Comparison of ENCODE assay signal across 1 cellular context in genomic region chr7:29924684-29925083, GRCh38.
TF ChIP-seq lines count a peak whose summit lies in the region.

No MANE protein-coding gene starts in this region.

TF ChIP-seq in K562, 482 proteins besides CTCF, POLR2A, EP300 and RAD21:
- TF ChIP-seq HIVEP1 (CRISPR knock-in tag; IDR thresholded peaks at IDR 0.05): no peak
- TF ChIP-seq, protein P1, sequence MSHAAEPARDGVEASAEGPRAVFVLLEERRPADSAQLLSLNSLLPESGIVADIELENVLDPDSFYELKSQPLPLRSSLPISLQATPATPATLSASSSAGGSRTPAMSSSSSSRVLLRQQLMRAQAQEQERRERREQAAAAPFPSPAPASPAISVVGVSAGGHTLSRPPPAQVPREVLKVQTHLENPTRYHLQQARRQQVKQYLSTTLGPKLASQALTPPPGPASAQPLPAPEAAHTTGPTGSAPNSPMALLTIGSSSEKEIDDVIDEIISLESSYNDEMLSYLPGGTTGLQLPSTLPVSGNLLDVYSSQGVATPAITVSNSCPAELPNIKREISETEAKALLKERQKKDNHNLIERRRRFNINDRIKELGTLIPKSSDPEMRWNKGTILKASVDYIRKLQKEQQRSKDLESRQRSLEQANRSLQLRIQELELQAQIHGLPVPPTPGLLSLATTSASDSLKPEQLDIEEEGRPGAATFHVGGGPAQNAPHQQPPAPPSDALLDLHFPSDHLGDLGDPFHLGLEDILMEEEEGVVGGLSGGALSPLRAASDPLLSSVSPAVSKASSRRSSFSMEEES (CRISPR knock-in tag; IDR thresholded peaks at IDR 0.05): peak; percentile 17; the same call in 1 of the 2 replicates
- no peak for TF ChIP-seq LCOR (CRISPR knock-in tag; IDR thresholded peaks at IDR 0.05)
- TF ChIP-seq SMAD4 (CRISPR knock-in tag; conservative IDR thresholded peaks at IDR 0.05): no peak
- TF ChIP-seq, protein P2, sequence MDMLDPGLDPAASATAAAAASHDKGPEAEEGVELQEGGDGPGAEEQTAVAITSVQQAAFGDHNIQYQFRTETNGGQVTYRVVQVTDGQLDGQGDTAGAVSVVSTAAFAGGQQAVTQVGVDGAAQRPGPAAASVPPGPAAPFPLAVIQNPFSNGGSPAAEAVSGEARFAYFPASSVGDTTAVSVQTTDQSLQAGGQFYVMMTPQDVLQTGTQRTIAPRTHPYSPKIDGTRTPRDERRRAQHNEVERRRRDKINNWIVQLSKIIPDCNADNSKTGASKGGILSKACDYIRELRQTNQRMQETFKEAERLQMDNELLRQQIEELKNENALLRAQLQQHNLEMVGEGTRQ (CRISPR knock-in tag; IDR thresholded peaks at IDR 0.05): peak; percentile 24; the same call in 1 of the 2 replicates
- TF ChIP-seq, protein P3, sequence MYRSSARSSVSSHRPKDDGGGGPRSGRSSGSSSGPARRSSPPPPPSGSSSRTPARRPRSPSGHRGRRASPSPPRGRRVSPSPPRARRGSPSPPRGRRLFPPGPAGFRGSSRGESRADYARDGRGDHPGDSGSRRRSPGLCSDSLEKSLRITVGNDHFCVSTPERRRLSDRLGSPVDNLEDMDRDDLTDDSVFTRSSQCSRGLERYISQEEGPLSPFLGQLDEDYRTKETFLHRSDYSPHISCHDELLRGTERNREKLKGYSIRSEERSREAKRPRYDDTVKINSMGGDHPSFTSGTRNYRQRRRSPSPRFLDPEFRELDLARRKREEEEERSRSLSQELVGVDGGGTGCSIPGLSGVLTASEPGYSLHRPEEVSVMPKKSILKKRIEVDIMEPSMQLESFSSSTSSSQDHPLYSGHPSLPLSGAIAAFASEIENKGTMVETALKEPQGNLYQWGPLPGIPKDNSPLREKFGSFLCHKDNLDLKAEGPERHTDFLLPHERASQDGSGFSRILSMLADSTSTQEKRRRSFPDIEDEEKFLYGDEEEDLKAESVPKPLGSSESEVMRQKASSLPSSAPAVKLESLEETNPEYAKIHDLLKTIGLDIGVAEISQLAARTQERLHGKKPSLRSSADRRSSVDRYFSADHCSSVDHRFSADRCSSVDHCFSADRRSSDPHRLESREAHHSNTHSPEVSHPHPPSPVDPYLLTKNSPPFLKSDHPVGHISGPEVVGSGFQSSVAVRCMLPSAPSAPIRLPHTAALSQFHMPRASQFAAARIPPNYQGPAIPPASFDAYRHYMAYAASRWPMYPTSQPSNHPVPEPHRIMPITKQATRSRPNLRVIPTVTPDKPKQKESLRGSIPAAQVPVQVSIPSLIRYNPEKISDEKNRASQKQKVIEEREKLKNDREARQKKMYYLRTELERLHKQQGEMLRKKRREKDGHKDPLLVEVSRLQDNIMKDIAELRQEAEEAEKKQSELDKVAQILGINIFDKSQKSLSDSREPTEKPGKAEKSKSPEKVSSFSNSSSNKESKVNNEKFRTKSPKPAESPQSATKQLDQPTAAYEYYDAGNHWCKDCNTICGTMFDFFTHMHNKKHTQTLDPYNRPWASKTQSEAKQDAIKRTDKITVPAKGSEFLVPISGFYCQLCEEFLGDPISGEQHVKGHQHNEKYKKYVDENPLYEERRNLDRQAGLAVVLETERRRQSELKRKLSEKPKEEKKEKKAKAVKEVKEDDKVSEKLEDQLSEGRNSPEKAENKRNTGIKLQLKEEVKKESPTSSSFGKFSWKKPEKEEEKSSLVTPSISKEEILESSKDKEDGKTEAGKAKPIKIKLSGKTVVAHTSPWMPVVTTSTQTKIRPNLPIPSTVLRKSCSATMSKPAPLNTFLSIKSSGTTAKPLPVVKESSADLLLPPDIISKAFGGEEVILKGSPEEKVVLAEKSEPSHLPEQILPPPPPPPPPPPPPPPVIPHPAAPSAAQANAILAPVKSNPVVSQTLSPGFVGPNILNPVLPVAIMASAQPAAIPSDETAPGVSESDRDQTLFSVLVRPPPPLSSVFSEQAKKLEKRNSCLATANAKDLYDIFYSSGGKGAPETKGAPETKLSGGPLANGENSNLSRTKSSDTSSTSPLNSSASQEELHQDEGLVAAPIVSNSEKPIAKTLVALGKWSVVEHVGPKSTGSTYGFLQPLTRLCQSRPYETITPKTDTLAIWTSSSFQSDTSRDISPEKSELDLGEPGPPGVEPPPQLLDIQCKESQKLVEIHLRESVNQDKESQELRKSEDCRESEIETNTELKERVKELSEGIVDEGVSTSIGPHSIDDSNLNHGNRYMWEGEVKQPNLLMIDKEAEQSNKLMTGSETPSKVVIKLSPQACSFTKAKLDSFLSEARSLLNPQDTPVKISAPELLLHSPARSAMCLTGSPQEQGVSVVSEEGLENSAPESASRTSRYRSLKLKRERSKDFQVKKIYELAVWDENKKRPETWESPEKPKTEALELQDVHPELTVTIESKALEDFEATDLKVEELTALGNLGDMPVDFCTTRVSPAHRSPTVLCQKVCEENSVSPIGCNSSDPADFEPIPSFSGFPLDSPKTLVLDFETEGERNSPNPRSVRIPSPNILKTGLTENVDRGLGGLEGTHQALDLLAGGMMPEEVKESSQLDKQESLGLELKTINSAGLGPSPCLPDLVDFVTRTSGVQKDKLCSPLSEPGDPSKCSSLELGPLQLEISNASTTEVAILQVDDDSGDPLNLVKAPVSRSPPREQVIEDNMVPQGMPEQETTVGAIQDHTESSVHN (IDR thresholded peaks at IDR 0.05; ENCODE audit: borderline replicate concordance in 1 of 2, low read depth in 1 of 2): no peak
